1 cellular context compared by ENCODE assay signal in genomic region chr18:79965119-79965902, GRCh38.
TF ChIP-seq lines count a peak whose summit lies in the region.

No MANE protein-coding gene starts in this region.

TF ChIP-seq in HEK293, 187 proteins besides CTCF, POLR2A, EP300 and RAD21 (continued from another document and continues in another):
- TF ChIP-seq ATF2 (tag by site-specific recombination; IDR thresholded peaks at IDR 0.05; ENCODE audit: low read depth), result no peak
- TF ChIP-seq SETDB1 (IDR thresholded peaks at IDR 0.05; ENCODE audit: insufficient read length, low read length), result peak; percentile 41
- no peak for TF ChIP-seq ZNF747 (tag by site-specific recombination; IDR thresholded peaks at IDR 0.05)
- TF ChIP-seq ZNF202 (tag by site-specific recombination; IDR thresholded peaks at IDR 0.05; ENCODE audit: borderline replicate concordance), result no peak
- 0 out of 2 replicates have a peak, but pooled peaks have one; percentile 14 for TF ChIP-seq ZFP3 (tag by site-specific recombination; IDR thresholded peaks at IDR 0.05; ENCODE audit: low read depth)
- peak; percentile 85 for TF ChIP-seq BCL11B (tag by site-specific recombination; IDR thresholded peaks at IDR 0.05; ENCODE audit: low read depth)
- 0 out of 2 replicates have a peak, but pooled peaks have one; percentile 52 for TF ChIP-seq ZNF184 (tag by site-specific recombination; IDR thresholded peaks at IDR 0.05)
- TF ChIP-seq HOXA7 (CRISPR knock-in tag; IDR thresholded peaks at IDR 0.05; ENCODE audit: borderline replicate concordance), result no peak
- no peak for TF ChIP-seq ZNF221 (tag by site-specific recombination; IDR thresholded peaks at IDR 0.05; ENCODE audit: borderline replicate concordance)
- no peak for TF ChIP-seq ZNF473 (tag by site-specific recombination; IDR thresholded peaks at IDR 0.05)
- TF ChIP-seq ZBTB17 (tag by site-specific recombination; IDR thresholded peaks at IDR 0.05), result peak; percentile 61
- TF ChIP-seq ZNF600 (tag by site-specific recombination; IDR thresholded peaks at IDR 0.05), result no peak
- peak; percentile 82 for TF ChIP-seq ZNF335 (tag by site-specific recombination; conservative IDR thresholded peaks at IDR 0.05)
- peak; percentile 18; the same call in 1 of the 2 replicates for TF ChIP-seq KLF9 (tag by site-specific recombination; IDR thresholded peaks at IDR 0.05; ENCODE audit: low read depth)
- TF ChIP-seq ZSCAN16 (tag by site-specific recombination; IDR thresholded peaks at IDR 0.05), result no peak
- TF ChIP-seq ZNF518A (tag by site-specific recombination; conservative IDR thresholded peaks at IDR 0.05; ENCODE audit: low read depth), result no peak
- no peak for TF ChIP-seq ZNF175 (tag by site-specific recombination; IDR thresholded peaks at IDR 0.05)
- 0 out of 2 replicates have a peak, but pooled peaks have one; percentile 46 for TF ChIP-seq ZSCAN23 (tag by site-specific recombination; IDR thresholded peaks at IDR 0.05)
- peak; percentile 88 for TF ChIP-seq WT1 (tag by site-specific recombination; IDR thresholded peaks at IDR 0.05)
- TF ChIP-seq ZNF155 (tag by site-specific recombination; IDR thresholded peaks at IDR 0.05), result no peak
- TF ChIP-seq PRDM6 (tag by site-specific recombination; IDR thresholded peaks at IDR 0.05), result peak; percentile 83
- TF ChIP-seq ZNF76 (tag by site-specific recombination; IDR thresholded peaks at IDR 0.05; ENCODE audit: borderline replicate concordance, low read depth), result peak; percentile 11; the same call in 1 of the 2 replicates
- no peak for TF ChIP-seq ZNF138 (tag by site-specific recombination; IDR thresholded peaks at IDR 0.05; ENCODE audit: borderline replicate concordance)
- TF ChIP-seq ZBTB21 (tag by site-specific recombination; IDR thresholded peaks at IDR 0.05), result no peak
- TF ChIP-seq ZNF624 (tag by site-specific recombination; IDR thresholded peaks at IDR 0.05), result no peak
- TF ChIP-seq ZNF530 (tag by site-specific recombination; IDR thresholded peaks at IDR 0.05; ENCODE audit: low read depth), result no peak
- TF ChIP-seq ZNF48 (tag by site-specific recombination; IDR thresholded peaks at IDR 0.05), result no peak
- TF ChIP-seq ZNF211 (tag by site-specific recombination; IDR thresholded peaks at IDR 0.05; ENCODE audit: low read depth), result no peak
- no peak for TF ChIP-seq ZNF776 (tag by site-specific recombination; IDR thresholded peaks at IDR 0.05; ENCODE audit: borderline replicate concordance)
- no peak for TF ChIP-seq ZNF426 (tag by site-specific recombination; IDR thresholded peaks at IDR 0.05)
- TF ChIP-seq HOXC10 (CRISPR knock-in tag; IDR thresholded peaks at IDR 0.05), result no peak
- TF ChIP-seq ZNF174 (tag by site-specific recombination; IDR thresholded peaks at IDR 0.05), result no peak
- TF ChIP-seq ZNF292 (tag by site-specific recombination; IDR thresholded peaks at IDR 0.05; ENCODE audit: borderline replicate concordance, low read depth), result no peak
- TF ChIP-seq ZBTB10 (tag by site-specific recombination; IDR thresholded peaks at IDR 0.05), result no peak; the same call in 1 of the 2 replicates
- peak; percentile 51 for TF ChIP-seq ZIC2 (tag by site-specific recombination; IDR thresholded peaks at IDR 0.05)
- TF ChIP-seq ZFP41 (tag by site-specific recombination; IDR thresholded peaks at IDR 0.05; ENCODE audit: borderline replicate concordance), result no peak
- TF ChIP-seq ZBTB49 (tag by site-specific recombination; IDR thresholded peaks at IDR 0.05; ENCODE audit: low read depth), result no peak
- TF ChIP-seq ZNF555 (tag by site-specific recombination; conservative IDR thresholded peaks at IDR 0.05), result no peak
- TF ChIP-seq ZNF416 (tag by site-specific recombination; IDR thresholded peaks at IDR 0.05), result no peak
- TF ChIP-seq BCL6B (tag by site-specific recombination; IDR thresholded peaks at IDR 0.05), result no peak
- TF ChIP-seq BCL11A (tag by site-specific recombination; IDR thresholded peaks at IDR 0.05; ENCODE audit: low read depth), result 0 out of 2 replicates have a peak, but pooled peaks have one; percentile 29
- no peak for TF ChIP-seq ZNF266 (tag by site-specific recombination; IDR thresholded peaks at IDR 0.05; ENCODE audit: low read depth)
- peak; percentile 89 for TF ChIP-seq ZSCAN30 (tag by site-specific recombination; IDR thresholded peaks at IDR 0.05)
- TF ChIP-seq GLI2 (tag by site-specific recombination; IDR thresholded peaks at IDR 0.05; ENCODE audit: borderline replicate concordance, low read depth), result no peak
- no peak for TF ChIP-seq ZNF623 (tag by site-specific recombination; IDR thresholded peaks at IDR 0.05)
- TF ChIP-seq REPIN1 (tag by site-specific recombination; IDR thresholded peaks at IDR 0.05; ENCODE audit: low read depth), result no peak
- no peak for TF ChIP-seq ZBTB48 (tag by site-specific recombination; IDR thresholded peaks at IDR 0.05)
- peak; percentile 61; the same call in 1 of the 2 replicates for TF ChIP-seq ZNF639 (tag by site-specific recombination; IDR thresholded peaks at IDR 0.05)
- no peak for TF ChIP-seq RBAK (tag by site-specific recombination; IDR thresholded peaks at IDR 0.05)
- TF ChIP-seq MZF1 (tag by site-specific recombination; IDR thresholded peaks at IDR 0.05; ENCODE audit: borderline replicate concordance), result no peak
- TF ChIP-seq KLF17 (tag by site-specific recombination; IDR thresholded peaks at IDR 0.05), result no peak
- no peak for TF ChIP-seq ZNF621 (tag by site-specific recombination; IDR thresholded peaks at IDR 0.05)
- TF ChIP-seq KLF10 (tag by site-specific recombination; IDR thresholded peaks at IDR 0.05), result no peak
- TF ChIP-seq ZFHX2 (tag by site-specific recombination; conservative IDR thresholded peaks at IDR 0.05), result peak; percentile 51
